In the genomic region with DNA sequence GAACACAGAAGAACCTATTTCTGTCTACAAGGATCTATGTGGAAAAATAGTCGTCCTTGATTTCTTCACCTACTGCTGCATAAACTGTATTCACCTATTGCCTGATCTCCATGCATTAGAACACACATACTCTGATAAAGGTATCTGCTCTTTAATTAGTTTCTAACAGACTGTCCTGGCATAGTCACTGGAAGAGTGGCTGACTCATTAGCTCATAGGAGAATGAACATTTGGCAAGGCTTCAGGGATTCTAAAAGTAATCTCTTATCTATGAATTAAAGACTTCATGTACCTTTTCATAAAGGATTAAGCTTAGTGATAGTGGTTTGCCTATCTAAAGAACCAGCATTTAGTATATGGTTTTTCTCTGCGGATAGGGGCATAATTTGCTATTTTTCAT, we compare ENCODE assay signal across 16 cellular contexts. TPM values are rescaled to one million over a fixed set of nuclear protein-coding genes. Genes with fewer than 3 reads are reported as not detected.
DNase-seq lines count a peak whose midpoint lies in the region; ATAC-seq, FAIRE-seq and TF ChIP-seq lines count a peak whose summit lies in the region.
"Had no signal": no experiment of that assay in that cellular context is flagged by ENCODE, and none has a peak within 500 bp of the region (broad histone marks: within the 10 kb centered on the region; RNA-seq: fewer than 3 reads in every experiment).

No MANE protein-coding gene starts in this region.

- H3K27ac ChIP-seq in Karpas-422 (ENCODE audit: low read length) = peak overlapping the region; percentile 85
- H3K27ac ChIP-seq in astrocyte (ENCODE audit: low read depth, low read length) = no peak overlapping the region
- peak overlapping the region; percentile 97 for H3K27ac ChIP-seq in left ventricle myocardium inferior (replicated peaks)
- H3K27ac ChIP-seq in thyroid gland = no peak overlapping the region
- H3K27ac ChIP-seq in dorsolateral prefrontal cortex = peak overlapping the region in 1 of 59 donors; percentile 4
- H3K27ac ChIP-seq: esophagus squamous epithelium had no signal

- H3K4me3 Mint-ChIP-seq in astrocyte (ENCODE audit: unreplicated experiment) = no peak overlapping the region
- no peak overlapping the region for H3K4me3 Mint-ChIP-seq in effector memory CD8-positive, alpha-beta T cell
- no peak overlapping the region for H3K4me3 Mint-ChIP-seq in activated CD4-positive, alpha-beta T cell treated with anti-CD3 and anti-CD28 coated beads, Interleukin-2, amount 10 ng/mL, durations not matched to agents 7 days and 5 days

- no peaks in the 10 kb centered on the region for H3K9me3 ChIP-seq in Karpas-422 (ENCODE audit: low read length)
- H3K9me3 ChIP-seq in astrocyte (ENCODE audit: insufficient read depth, low read depth, low read length) = no peaks in the 10 kb centered on the region
- peaks cover 7% of the 10 kb centered on the region for H3K9me3 ChIP-seq in left ventricle myocardium inferior (replicated peaks)
- H3K9me3 ChIP-seq in thyroid gland = no peaks in the 10 kb centered on the region
- H3K9me3 ChIP-seq: esophagus squamous epithelium had no signal

- H3K9ac ChIP-seq in Karpas-422 (ENCODE audit: low read length) (no peak overlapping the region), astrocyte (ENCODE audit: low read length) (no peak overlapping the region)

- no peak overlapping the region for H3K27ac Mint-ChIP-seq in astrocyte (ENCODE audit: unreplicated experiment)
- H3K27ac Mint-ChIP-seq in effector memory CD8-positive, alpha-beta T cell = peak overlapping the region in 1 of 2 donors; percentile 83
- H3K27ac Mint-ChIP-seq in activated CD4-positive, alpha-beta T cell treated with anti-CD3 and anti-CD28 coated beads, Interleukin-2, amount 10 ng/mL, durations not matched to agents 7 days and 5 days = no peak overlapping the region

- peaks cover 8% of the 10 kb centered on the region for H3K9me3 Mint-ChIP-seq in astrocyte (ENCODE audit: unreplicated experiment)
- H3K9me3 Mint-ChIP-seq in effector memory CD8-positive, alpha-beta T cell = peaks cover 0 to 2% of the 10 kb centered on the region in 2 donors
- H3K9me3 Mint-ChIP-seq in activated CD4-positive, alpha-beta T cell treated with anti-CD3 and anti-CD28 coated beads, Interleukin-2, amount 10 ng/mL, durations not matched to agents 7 days and 5 days = peaks cover 10% of the 10 kb centered on the region

- intact Hi-C loops in left ventricle myocardium inferior (cut with micrococcal nuclease) (no loop called here), thyroid gland (cut with DNase I) (no loop called here), dorsolateral prefrontal cortex (cut with DNase I) (loop anchor here in 1 of 2 donors (5.0 to 10.0 kb wide), 2 partner anchors 119 to 206 kb away; no protein-coding TSS in a partner anchor)

- peaks cover 46% of the 10 kb centered on the region for H3K4me1 ChIP-seq in Karpas-422 (ENCODE audit: low read length)
- H3K4me1 ChIP-seq in astrocyte (ENCODE audit: insufficient read depth, low read length) = peaks cover 17% of the 10 kb centered on the region
- H3K4me1 ChIP-seq in left ventricle myocardium inferior = peaks cover 65% of the 10 kb centered on the region
- H3K4me1 ChIP-seq in thyroid gland = peaks cover 8 to 10% of the 10 kb centered on the region in 2 donors

- POLR2A ChIA-PET in activated CD4-positive, alpha-beta T cell treated with anti-CD3 and anti-CD28 coated beads, Interleukin-2, amount 10 ng/mL, durations not matched to agents 7 days and 5 days (lab: Charles Lee) = no interaction called here

- H4K20me1 ChIP-seq in Karpas-422 (ENCODE audit: insufficient read depth, low read depth, low read length) = no peaks in the 10 kb centered on the region
- H4K20me1 ChIP-seq in astrocyte (ENCODE audit: insufficient read depth, low read length) = no peaks in the 10 kb centered on the region

- peaks cover 14% of the 10 kb centered on the region for H3K4me1 Mint-ChIP-seq in astrocyte (ENCODE audit: low read depth, unreplicated experiment)
- peaks cover 19 to 34% of the 10 kb centered on the region in 2 donors for H3K4me1 Mint-ChIP-seq in effector memory CD8-positive, alpha-beta T cell (ENCODE audit: low read depth in 2 of 2)
- H3K4me1 Mint-ChIP-seq in activated CD4-positive, alpha-beta T cell treated with anti-CD3 and anti-CD28 coated beads, Interleukin-2, amount 10 ng/mL, durations not matched to agents 7 days and 5 days = peaks cover 37% of the 10 kb centered on the region

- DNase-seq in AG08396 (ENCODE audit: low spot score) (peak; percentile 12), Karpas-422 (no peak), astrocyte (ENCODE audit: low read depth) (peak; percentile 41), left ventricle myocardium inferior (no peak), thyroid gland (no peak), dorsolateral prefrontal cortex (no peak)
- DNase-seq in effector memory CD8-positive, alpha-beta T cell = no peak
- no peak for DNase-seq in activated CD4-positive, alpha-beta T cell treated with anti-CD3 and anti-CD28 coated beads, Interleukin-2, amount 10 ng/mL, durations not matched to agents 7 days and 5 days
- DNase-seq: activated CD8-positive, alpha-beta memory T cell treated with anti-CD3 and anti-CD28 coated beads for 24 hours; activated naive CD4-positive, alpha-beta T cell treated with anti-CD3 and anti-CD28 coated beads, Interleukin-2, amount 50 U/mL, for 16 hours; DMS153; esophagus squamous epithelium; NCI-H1930; NCI-H774; posterior cingulate gyrus; SHP77 treated with DMSO at 0.1 percent for 48 hours had no signal

- H3K79me2 ChIP-seq in Karpas-422 (ENCODE audit: low read length) (peaks cover 74% of the 10 kb centered on the region), astrocyte (ENCODE audit: insufficient read depth, low read length) (peaks cover 36% of the 10 kb centered on the region)

- peaks cover 40% of the 10 kb centered on the region for H3K36me3 ChIP-seq in Karpas-422 (ENCODE audit: insufficient read depth, low read length)
- peaks cover 19% of the 10 kb centered on the region for H3K36me3 ChIP-seq in astrocyte (ENCODE audit: insufficient read depth, low read length)
- peaks cover 41% of the 10 kb centered on the region for H3K36me3 ChIP-seq in left ventricle myocardium inferior
- peaks cover 0 to 20% of the 10 kb centered on the region in 2 donors for H3K36me3 ChIP-seq in thyroid gland

- H3K4me2 ChIP-seq in Karpas-422 (ENCODE audit: low read depth, low read length, poor library complexity, severe bottlenecking) (peak overlapping the region; percentile 93), astrocyte (ENCODE audit: low read length) (no peak overlapping the region)

- 92 to 94% methylated on average over 2 of the region's 2 CpGs for WGBS in thyroid gland, 2 donors

- TF ChIP-seq POLR2A in thyroid gland (IDR thresholded peaks at IDR 0.05) = no peak

- no peak for ATAC-seq in effector memory CD8-positive, alpha-beta T cell (replicated peaks)

- no peaks in the 10 kb centered on the region for H3K27me3 ChIP-seq in Karpas-422 (ENCODE audit: low read length)
- no peaks in the 10 kb centered on the region for H3K27me3 ChIP-seq in astrocyte (ENCODE audit: insufficient read depth, low read length)
- H3K27me3 ChIP-seq in left ventricle myocardium inferior (ENCODE audit: low read depth) = no peaks in the 10 kb centered on the region
- H3K27me3 ChIP-seq in thyroid gland = no peaks in the 10 kb centered on the region
- no peaks in the 10 kb centered on the region for H3K27me3 ChIP-seq in dorsolateral prefrontal cortex
- H3K27me3 ChIP-seq: esophagus squamous epithelium had no signal

- H3K4me3 ChIP-seq in Karpas-422 (ENCODE audit: low read length) (no peak overlapping the region), astrocyte (ENCODE audit: insufficient read depth, low read depth, low read length) (no peak overlapping the region), left ventricle myocardium inferior (peak overlapping the region; percentile 93), thyroid gland (replicated peaks in 1 of 3) (no peak overlapping the region), dorsolateral prefrontal cortex (peak overlapping the region in 3 of 59 donors; percentile 0 to 96 (median 94))
- H3K4me3 ChIP-seq: esophagus squamous epithelium had no signal

- no peak overlapping the region for H2AFZ ChIP-seq in Karpas-422 (ENCODE audit: low read length)
- no peak overlapping the region for H2AFZ ChIP-seq in astrocyte (ENCODE audit: low read depth, low read length)

- FAIRE-seq in astrocyte (lab: Jason Lieb, UNC) = no peak

- TF ChIP-seq CTCF in astrocyte (IDR thresholded peaks at IDR 0.05; ENCODE audit: insufficient read depth, low read depth, low read length) (no peak), left ventricle myocardium inferior (IDR thresholded peaks at IDR 0.05; ENCODE audit: borderline replicate concordance) (no peak), thyroid gland (IDR thresholded peaks at IDR 0.05) (no peak), dorsolateral prefrontal cortex (IDR thresholded peaks at IDR 0.05 in 54 of 56, conservative IDR thresholded peaks at IDR 0.05 in 2 of 56; ENCODE audit: low read depth in 1 of 56, partially characterized antibody in 56 of 56) (no peak)

- peaks cover 12% of the 10 kb centered on the region for H3K36me3 Mint-ChIP-seq in astrocyte (ENCODE audit: low read depth, unreplicated experiment)
- peaks cover 44% of the 10 kb centered on the region for H3K36me3 Mint-ChIP-seq in effector memory CD8-positive, alpha-beta T cell (ENCODE audit: insufficient read depth)
- H3K36me3 Mint-ChIP-seq in activated CD4-positive, alpha-beta T cell treated with anti-CD3 and anti-CD28 coated beads, Interleukin-2, amount 10 ng/mL, durations not matched to agents 7 days and 5 days (ENCODE audit: low read depth) = peaks cover 47% of the 10 kb centered on the region

- no peaks in the 10 kb centered on the region for H3K27me3 Mint-ChIP-seq in astrocyte (ENCODE audit: low read depth, unreplicated experiment)
- H3K27me3 Mint-ChIP-seq in effector memory CD8-positive, alpha-beta T cell = no peaks in the 10 kb centered on the region
- no peaks in the 10 kb centered on the region for H3K27me3 Mint-ChIP-seq in activated CD4-positive, alpha-beta T cell treated with anti-CD3 and anti-CD28 coated beads, Interleukin-2, amount 10 ng/mL, durations not matched to agents 7 days and 5 days

- no peaks in the 10 kb centered on the region for H3K9me2 ChIP-seq in Karpas-422 (replicated peaks; ENCODE audit: insufficient read depth, low read length)

- CTCF ChIA-PET in activated CD4-positive, alpha-beta T cell treated with anti-CD3 and anti-CD28 coated beads, Interleukin-2, amount 10 ng/mL, durations not matched to agents 7 days and 5 days (lab: Charles Lee) = no interaction called here

RNA-seq across cellular contexts. Expression of gene NHLRC2, which starts 4.1 kb away (rescaled TPM):
- total RNA-seq in Karpas-422 (2014; rRNA removed; shearing (Covaris generic); ENCODE audit: low replicate concordance) = 14.7 and 21.9 TPM in 2 replicates
- total RNA-seq in astrocyte (15.6 and 16.9 TPM in 2 replicates), left ventricle myocardium inferior (50.1 TPM), thyroid gland (10 to 100 TPM; 47.1 to 66.7 (median 56.2) TPM), dorsolateral prefrontal cortex (10 to 100 TPM; 24.6 to 53.2 (median 33.8) TPM)
- total RNA-seq in activated CD4-positive, alpha-beta T cell treated with anti-CD3 and anti-CD28 coated beads, Interleukin-2, amount 10 ng/mL, durations not matched to agents 7 days and 5 days = 10 to 100 TPM; 21.4 to 23.7 TPM

RNA-seq across cellular contexts. Expression of gene DCLRE1A, which starts 4.7 kb away (rescaled TPM):
- total RNA-seq in Karpas-422 (2014; rRNA removed; shearing (Covaris generic); ENCODE audit: low replicate concordance) = 5.7 and 11.4 TPM in 2 replicates
- total RNA-seq in astrocyte = 3.7 and 3.8 TPM in 2 replicates
- 5.1 TPM for total RNA-seq in left ventricle myocardium inferior
- 1 to 10 TPM; 5.8 to 9.0 (median 6.8) TPM for total RNA-seq in thyroid gland
- total RNA-seq in dorsolateral prefrontal cortex = 10 to 100 TPM in 61 of 120 experiments, 1 to 10 TPM in 59; 6.8 to 15.0 (median 10.1) TPM
- 10 to 100 TPM; 12.7 to 13.9 TPM for total RNA-seq in activated CD4-positive, alpha-beta T cell treated with anti-CD3 and anti-CD28 coated beads, Interleukin-2, amount 10 ng/mL, durations not matched to agents 7 days and 5 days

Comparison
In these comparisons a context has a peak if more than half of its experiments do, and no peak if none do; other contexts are left out.
1. DNase-seq: peak in AG08396 (single experiment) and astrocyte (single experiment); none in Karpas-422 (single experiment), left ventricle myocardium inferior (single experiment), thyroid gland (0 of 2), effector memory CD8-positive, alpha-beta T cell (0 of 3), dorsolateral prefrontal cortex (0 of 10) and activated CD4-positive, alpha-beta T cell treated with anti-CD3 and anti-CD28 coated beads, Interleukin-2, amount 10 ng/mL, durations not matched to agents 7 days and 5 days (single experiment).
2. H3K27ac ChIP-seq: peak in Karpas-422 (single experiment) and left ventricle myocardium inferior (single experiment); none in astrocyte (single experiment) and thyroid gland (0 of 3).